ENCODE assay signal across 18 cellular contexts in genomic region chr5:4627887-4628286, GRCh38.
DNase-seq lines count a peak whose midpoint lies in the region; ATAC-seq, FAIRE-seq and TF ChIP-seq lines count a peak whose summit lies in the region.
"Had no signal": no experiment of that assay in that cellular context is flagged by ENCODE, and none has a peak within 500 bp of the region (broad histone marks: within the 10 kb centered on the region; RNA-seq: fewer than 3 reads in every experiment).

No MANE protein-coding gene starts in this region.

- no peak for TF ChIP-seq EP300 in K562 (IDR thresholded peaks at IDR 0.05; ENCODE audit: low read length)

- H3K27me3 ChIP-seq in BLaER1 (no peaks in the 10 kb centered on the region), K562 (ENCODE audit: control insufficient read depth in 2 of 2, insufficient read depth in 2 of 2, low read length in 2 of 2) (no peaks in the 10 kb centered on the region), pancreas (peaks cover 0 to 3% (median 0%) of the 10 kb centered on the region in 4 donors), left lung (no peaks in the 10 kb centered on the region)
- no peaks in the 10 kb centered on the region for H3K27me3 ChIP-seq in BLaER1 treated with 17β-estradiol and CSF1 and Interleukin-3, amounts not matched to agents 10 nM and 100 nM
- H3K27me3 ChIP-seq: BE2C, SJSA1 had no signal

- peak; percentile 95 to 97 for DNase-seq in NCI-H526 (lab: John Stamatoyannopoulos, UW)
- no peak for DNase-seq in K562 (ENCODE audit: extremely low read depth in 1 of 4, low spot score in 3 of 4)
- no peak for DNase-seq in SHP77 treated with DMSO at 0.1 percent for 48 hours (lab: John Stamatoyannopoulos, UW)
- no peak for DNase-seq in pancreas
- DNase-seq in left lung: no peak
- no peak for DNase-seq in COLO829 (ENCODE audit: low spot score)
- DNase-seq: BE2C; CD8-positive, alpha-beta memory T cell; H9; IMR-90; NCI-H1694; NCI-H69; OCI-M1; RPMI8226; T-helper 1 cell had no signal

- H3K4me2 ChIP-seq in BLaER1: peak overlapping the region; percentile 78
- peak overlapping the region in 9 of 11 experiments; percentile 17 to 74 (median 62); a peak in 16 of 22 replicates for H3K4me2 ChIP-seq in BLaER1 treated with 17β-estradiol and CSF1 and Interleukin-3, amounts not matched to agents 10 nM and 100 nM
- H3K4me2 ChIP-seq in K562 (ENCODE audit: insufficient read depth, low read length): no peak overlapping the region

- no peak for ATAC-seq in K562
- no peak for ATAC-seq in pancreas
- no peak for ATAC-seq in left lung

- H3K9ac ChIP-seq in BLaER1 (no peak overlapping the region), K562 (ENCODE audit: insufficient read depth in 1 of 2, low read depth in 2 of 2, low read length in 2 of 2) (no peak overlapping the region)
- no peak overlapping the region; a peak in 1 of 22 replicates for H3K9ac ChIP-seq in BLaER1 treated with 17β-estradiol and CSF1 and Interleukin-3, amounts not matched to agents 10 nM and 100 nM

- H3K4me1 ChIP-seq in BLaER1 (peaks cover 51% of the 10 kb centered on the region), K562 (replicated peaks in 1 of 2; ENCODE audit: control insufficient read depth in 2 of 2, insufficient read depth in 2 of 2, low read length in 2 of 2) (no peaks in the 10 kb centered on the region), pancreas (no peaks in the 10 kb centered on the region), left lung (no peaks in the 10 kb centered on the region)
- peaks cover 5 to 51% (median 44%) of the 10 kb centered on the region in 10 experiments; a peak in 15 of 20 replicates for H3K4me1 ChIP-seq in BLaER1 treated with 17β-estradiol and CSF1 and Interleukin-3, amounts not matched to agents 10 nM and 100 nM
- H3K4me1 ChIP-seq: BE2C, SJSA1 had no signal

- no peaks in the 10 kb centered on the region for H4K20me1 ChIP-seq in BLaER1
- no peaks in the 10 kb centered on the region for H4K20me1 ChIP-seq in BLaER1 treated with 17β-estradiol and CSF1 and Interleukin-3, amounts not matched to agents 10 nM and 100 nM
- H4K20me1 ChIP-seq in K562 (replicated peaks; ENCODE audit: control insufficient read depth, insufficient read depth, low read length): no peaks in the 10 kb centered on the region

- intact Hi-C loops in K562 (cut with micrococcal nuclease) (no loop called here), pancreas (cut with DNase I) (no loop called here), left lung (cut with DNase I) (no loop called here)

- H3K27ac ChIP-seq in BLaER1 (no peak overlapping the region), K562 (ENCODE audit: extremely low read depth, low read depth, low read length) (no peak overlapping the region), pancreas (no peak overlapping the region), left lung (no peak overlapping the region)
- peak overlapping the region in 1 of 11 experiments; percentile 58; a peak in 2 of 22 replicates for H3K27ac ChIP-seq in BLaER1 treated with 17β-estradiol and CSF1 and Interleukin-3, amounts not matched to agents 10 nM and 100 nM
- H3K27ac ChIP-seq: SJSA1 had no signal

- H3K9me1 ChIP-seq in K562 (ENCODE audit: control insufficient read depth, insufficient read depth, low read length): no peaks in the 10 kb centered on the region

- TF ChIP-seq CTCF in K562 (IDR thresholded peaks at IDR 0.05 in 2 of 3, conservative IDR thresholded peaks at IDR 0.05 in 1 of 3; ENCODE audit: insufficient read depth in 2 of 3, low read depth in 1 of 3, low read length in 3 of 3) (no peak), pancreas (IDR thresholded peaks at IDR 0.05) (no peak), left lung (IDR thresholded peaks at IDR 0.05) (no peak)

- no TSS peak for BruUV-seq in K562 (replicated peaks; lab: Mats Ljungman, UMichigan)

- H2AFZ ChIP-seq in K562 (ENCODE audit: low read depth, low read length): no peak overlapping the region

- POLR2A ChIA-PET in K562 (lab: Yijun Ruan, JAX): no interaction called here

- no peak for TF ChIP-seq RAD21 in K562 (CRISPR knock-in tag; conservative IDR thresholded peaks at IDR 0.05 in 1 of 2, IDR thresholded peaks at IDR 0.05 in 1 of 2)

- H3K79me2 ChIP-seq in K562 (ENCODE audit: control insufficient read depth, insufficient read depth, low read length): no peaks in the 10 kb centered on the region

- H3K36me3 ChIP-seq in BLaER1: no peaks in the 10 kb centered on the region
- no peaks in the 10 kb centered on the region for H3K36me3 ChIP-seq in BLaER1 treated with 17β-estradiol and CSF1 and Interleukin-3, amounts not matched to agents 10 nM and 100 nM
- no peaks in the 10 kb centered on the region for H3K36me3 ChIP-seq in K562 (ENCODE audit: control insufficient read depth, insufficient read depth, low read length)
- H3K36me3 ChIP-seq in pancreas: no peaks in the 10 kb centered on the region
- no peaks in the 10 kb centered on the region for H3K36me3 ChIP-seq in left lung
- H3K36me3 ChIP-seq: BE2C, SJSA1 had no signal

- 0% methylated on average over 9 of the region's 9 CpGs for WGBS in K562 (ENCODE audit: insufficient coverage, low coverage, missing lambda C conversion rate)
- WGBS in pancreas, 2 donors: 42% methylated on average over 9 of the region's 9 CpGs

- CTCF ChIA-PET in K562 (lab: Yijun Ruan, JAX; ENCODE audit: low intra/inter-chr PET ratio): no interaction called here

- peaks cover 13% of the 10 kb centered on the region for H3K9me3 ChIP-seq in BLaER1
- H3K9me3 ChIP-seq in BLaER1 treated with 17β-estradiol and CSF1 and Interleukin-3, amounts not matched to agents 10 nM and 100 nM (replicated peaks in 1 of 11): peaks cover 3 to 26% (median 13%) of the 10 kb centered on the region in 11 experiments; a peak in 16 of 22 replicates
- no peaks in the 10 kb centered on the region for H3K9me3 ChIP-seq in K562 (replicated peaks; ENCODE audit: control insufficient read depth, insufficient read depth, low read depth, low read length)
- no peaks in the 10 kb centered on the region for H3K9me3 ChIP-seq in pancreas
- H3K9me3 ChIP-seq in left lung: peaks cover 0 to 1% of the 10 kb centered on the region in 2 donors
- H3K9me3 ChIP-seq: BE2C, SJSA1 had no signal

- in situ Hi-C loops in K562 (cut with MboI): no loop called here

- no peak for TF ChIP-seq POLR2A in K562 (conservative IDR thresholded peaks at IDR 0.05)

- no peak overlapping the region for H3K4me3 ChIP-seq in BLaER1
- no peak overlapping the region for H3K4me3 ChIP-seq in BLaER1 treated with 17β-estradiol and CSF1 and Interleukin-3, amounts not matched to agents 10 nM and 100 nM
- H3K4me3 ChIP-seq in K562: no peak overlapping the region
- H3K4me3 ChIP-seq in pancreas: no peak overlapping the region
- H3K4me3 ChIP-seq in left lung: no peak overlapping the region
- H3K4me3 ChIP-seq: SJSA1 had no signal

- FAIRE-seq in K562 (lab: Jason Lieb, UNC): no peak
- FAIRE-seq in pancreas (lab: Jason Lieb, UNC): no peak

TF ChIP-seq in K562, 482 proteins besides CTCF, POLR2A, EP300 and RAD21 (continues in another document):
- no peak for TF ChIP-seq PHB (CRISPR knock-in tag; IDR thresholded peaks at IDR 0.05)
- TF ChIP-seq NR2C2 (CRISPR knock-in tag; IDR thresholded peaks at IDR 0.05): no peak
- TF ChIP-seq NR2C2 (tag; IDR thresholded peaks at IDR 0.05): peak; percentile 32; the same call in 1 of the 2 replicates
- TF ChIP-seq, protein P1, sequence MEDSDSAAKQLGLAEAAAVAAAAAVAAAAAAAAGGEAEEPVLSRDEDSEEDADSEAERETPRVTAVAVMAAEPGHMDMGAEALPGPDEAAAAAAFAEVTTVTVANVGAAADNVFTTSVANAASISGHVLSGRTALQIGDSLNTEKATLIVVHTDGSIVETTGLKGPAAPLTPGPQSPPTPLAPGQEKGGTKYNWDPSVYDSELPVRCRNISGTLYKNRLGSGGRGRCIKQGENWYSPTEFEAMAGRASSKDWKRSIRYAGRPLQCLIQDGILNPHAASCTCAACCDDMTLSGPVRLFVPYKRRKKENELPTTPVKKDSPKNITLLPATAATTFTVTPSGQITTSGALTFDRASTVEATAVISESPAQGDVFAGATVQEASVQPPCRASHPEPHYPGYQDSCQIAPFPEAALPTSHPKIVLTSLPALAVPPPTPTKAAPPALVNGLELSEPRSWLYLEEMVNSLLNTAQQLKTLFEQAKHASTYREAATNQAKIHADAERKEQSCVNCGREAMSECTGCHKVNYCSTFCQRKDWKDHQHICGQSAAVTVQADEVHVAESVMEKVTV (CRISPR knock-in tag; IDR thresholded peaks at IDR 0.05): no peak
- no peak for TF ChIP-seq KAT2B (IDR thresholded peaks at IDR 0.05; ENCODE audit: low read depth, low read length)
- TF ChIP-seq MNT (conservative IDR thresholded peaks at IDR 0.05): no peak
- no peak for TF ChIP-seq NFIX (CRISPR knock-in tag; IDR thresholded peaks at IDR 0.05; ENCODE audit: low read depth)
- TF ChIP-seq, protein P2, sequence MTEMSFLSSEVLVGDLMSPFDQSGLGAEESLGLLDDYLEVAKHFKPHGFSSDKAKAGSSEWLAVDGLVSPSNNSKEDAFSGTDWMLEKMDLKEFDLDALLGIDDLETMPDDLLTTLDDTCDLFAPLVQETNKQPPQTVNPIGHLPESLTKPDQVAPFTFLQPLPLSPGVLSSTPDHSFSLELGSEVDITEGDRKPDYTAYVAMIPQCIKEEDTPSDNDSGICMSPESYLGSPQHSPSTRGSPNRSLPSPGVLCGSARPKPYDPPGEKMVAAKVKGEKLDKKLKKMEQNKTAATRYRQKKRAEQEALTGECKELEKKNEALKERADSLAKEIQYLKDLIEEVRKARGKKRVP (CRISPR knock-in tag; IDR thresholded peaks at IDR 0.05): no peak
- TF ChIP-seq BDP1 (IDR thresholded peaks at IDR 0.05; ENCODE audit: insufficient read depth, insufficient read length): no peak

Comparison
In these comparisons a context has a peak if more than half of its experiments do, and no peak if none do; other contexts are left out.
1. DNase-seq: peak in NCI-H526 (2 of 2); none in K562 (0 of 4), SHP77 treated with DMSO at 0.1 percent for 48 hours (single experiment), pancreas (0 of 6), left lung (0 of 2) and COLO829 (single experiment).